Comparison of ENCODE assay signal across 8 cellular contexts in the genomic region with DNA sequence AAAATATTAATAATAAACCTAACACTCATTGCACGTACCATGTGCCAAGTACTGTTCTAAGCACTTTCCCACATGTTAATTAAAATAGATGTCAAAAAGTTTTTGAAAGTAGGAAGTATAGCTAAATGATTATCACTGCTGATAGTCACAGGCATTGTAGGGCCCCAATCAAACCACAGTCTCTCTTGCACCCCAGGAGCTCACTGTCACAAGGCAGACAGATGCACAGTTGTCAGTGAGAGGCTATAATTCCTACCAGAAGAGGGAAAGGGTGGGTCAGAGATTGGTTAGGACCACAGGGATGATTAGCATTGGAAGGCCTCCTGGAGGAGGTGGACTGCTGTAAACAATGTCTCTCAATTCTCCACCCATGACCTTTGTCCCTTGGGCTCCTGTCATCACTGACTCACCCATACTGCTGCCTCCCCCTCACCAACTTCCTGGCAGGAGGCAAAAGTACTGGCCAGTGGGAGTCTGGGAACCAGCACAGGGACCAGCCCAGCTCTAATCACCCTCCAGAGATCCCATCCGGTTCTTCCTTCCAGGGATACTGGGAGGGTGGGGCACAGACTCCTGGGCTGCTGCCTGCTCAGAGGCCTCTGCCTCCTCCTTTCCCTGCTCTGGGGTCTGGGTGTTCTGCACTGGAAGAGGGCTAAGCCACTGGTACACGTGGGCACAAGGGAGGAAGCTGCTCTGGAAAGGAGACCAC. TPM values are rescaled to one million over a fixed set of nuclear protein-coding genes. Genes with fewer than 3 reads are reported as not detected.
A peak's percentile ranks its signal among the peaks of the same experiment; 100 is the strongest.
DNase-seq lines count a peak whose midpoint lies in the region; ATAC-seq and TF ChIP-seq lines count a peak whose summit lies in the region.

No MANE protein-coding gene starts in this region.

- DNase-seq in CD8-positive, alpha-beta memory T cell = no peak
- DNase-seq in HL-60 (ENCODE audit: low read depth in 1 of 2, low spot score in 1 of 2) (peak; percentile 17 to 85), activated B cell treated with CpG ODN at 0.5 μM for 24 hours (peak; percentile 25), fibroblast of villous mesenchyme (ENCODE audit: low read depth) (peak; percentile 97), osteocyte (ENCODE audit: extremely low spot score, unreplicated experiment) (no peak), ecto neural progenitor cell (ENCODE audit: low spot score) (no peak), NCI-H2081 (lab: John Stamatoyannopoulos, UW) (no peak)
- DNase-seq in NK-92 treated with Interleukin-12 subunit alpha and Interleukin-12 subunit beta, amount 100 ng/mL, for 24 hours (lab: John Stamatoyannopoulos, UW) = no peak

- no peaks in the 10 kb centered on the region for H3K36me3 ChIP-seq in CD8-positive, alpha-beta memory T cell (ENCODE audit: insufficient read depth, low read length)

- H3K9me3 ChIP-seq in CD8-positive, alpha-beta memory T cell (ENCODE audit: low read length) = no peaks in the 10 kb centered on the region

- H3K27ac ChIP-seq in CD8-positive, alpha-beta memory T cell (ENCODE audit: low read depth, low read length) = peak overlapping the region; percentile 96
- H3K27ac ChIP-seq in HL-60 (replicated peaks) = peak overlapping the region; percentile 95

- no peaks in the 10 kb centered on the region for H3K27me3 Mint-ChIP-seq in CD8-positive, alpha-beta memory T cell
- H3K27me3 Mint-ChIP-seq in activated B cell treated with CpG ODN at 0.5 μM for 24 hours (no peaks in the 10 kb centered on the region), osteocyte (ENCODE audit: unreplicated experiment) (no peaks in the 10 kb centered on the region)

- H3K27ac Mint-ChIP-seq in CD8-positive, alpha-beta memory T cell = peak overlapping the region; percentile 94 to 99 (median 98)
- H3K27ac Mint-ChIP-seq in activated B cell treated with CpG ODN at 0.5 μM for 24 hours (peak overlapping the region; percentile 99), osteocyte (ENCODE audit: unreplicated experiment) (peak overlapping the region; percentile 99)

- H3K4me1 ChIP-seq in CD8-positive, alpha-beta memory T cell (ENCODE audit: insufficient read depth, low read length) = peaks cover 50% of the 10 kb centered on the region

- H3K4me3 ChIP-seq in CD8-positive, alpha-beta memory T cell (ENCODE audit: low read length) = peak overlapping the region; percentile 96
- H3K4me3 ChIP-seq in HL-60 (replicated peaks; ENCODE audit: insufficient read depth, low read length) = peak overlapping the region; percentile 34; the same call in 1 of the 2 replicates
- peak overlapping the region; percentile 90 for H3K4me3 ChIP-seq in fibroblast of villous mesenchyme (ENCODE audit: low read depth, low read length)

- intact Hi-C loops in activated B cell treated with CpG ODN at 0.5 μM for 24 hours (cut with micrococcal nuclease) = loop anchor here (5.0 to 10.0 kb wide), 5 partner anchors 67 to 360 kb away; a partner anchor contains a TSS

- TF ChIP-seq CTCF in HL-60 (IDR thresholded peaks at IDR 0.05; ENCODE audit: insufficient read depth, low read length) (no peak), activated B cell treated with CpG ODN at 0.5 μM for 24 hours (IDR thresholded peaks at IDR 0.05) (no peak), fibroblast of villous mesenchyme (IDR thresholded peaks at IDR 0.05; ENCODE audit: insufficient read depth, low read depth, low read length) (peak; percentile 38), osteocyte (IDR thresholded peaks at IDR 0.05) (peak; percentile 33)

- H3K27me3 ChIP-seq in CD8-positive, alpha-beta memory T cell (ENCODE audit: insufficient read depth, low read length, poor library complexity, severe bottlenecking) = no peaks in the 10 kb centered on the region
- no peaks in the 10 kb centered on the region for H3K27me3 ChIP-seq in HL-60 (ENCODE audit: insufficient read depth, poor library complexity, severe bottlenecking)

- ATAC-seq in activated B cell treated with CpG ODN at 0.5 μM for 24 hours (ENCODE audit: low read depth) = peak; percentile 1

- H3K4me1 Mint-ChIP-seq in CD8-positive, alpha-beta memory T cell = peaks cover 33 to 60% (median 45%) of the 10 kb centered on the region in 3 donors
- H3K4me1 Mint-ChIP-seq in activated B cell treated with CpG ODN at 0.5 μM for 24 hours (peaks cover 85% of the 10 kb centered on the region), osteocyte (ENCODE audit: unreplicated experiment) (peaks cover 67% of the 10 kb centered on the region)

- POLR2A ChIA-PET in CD8-positive, alpha-beta memory T cell (lab: Charles Lee) = interaction anchor here (1.7 to 4.1 kb wide), 11 partner anchors 10 to 83 kb away, joined by 5 to 51 read pairs (median 14); a partner anchor contains a TSS
- POLR2A ChIA-PET in activated B cell treated with CpG ODN at 0.5 μM for 24 hours (lab: Charles Lee) = interaction anchor here (0.6 to 26.3 kb wide), 35 partner anchors 8 to 1005 kb away, joined by 3 to 1307 read pairs (median 8); a partner anchor contains a TSS

- CTCF ChIA-PET in CD8-positive, alpha-beta memory T cell (lab: Charles Lee) = interaction anchor here (0.7 to 19.6 kb wide), 8 partner anchors 8 to 102 kb away, joined by 3 to 860 read pairs (median 12); a partner anchor contains a TSS
- CTCF ChIA-PET in activated B cell treated with CpG ODN at 0.5 μM for 24 hours (lab: Charles Lee) = interaction anchor here (0.6 to 10.1 kb wide), 8 partner anchors 9 to 92 kb away, joined by 3 to 735 read pairs (median 8); a partner anchor contains a TSS

- H3K36me3 Mint-ChIP-seq in CD8-positive, alpha-beta memory T cell = peaks cover 0 to 12% (median 0%) of the 10 kb centered on the region in 3 donors
- H3K36me3 Mint-ChIP-seq in activated B cell treated with CpG ODN at 0.5 μM for 24 hours (ENCODE audit: low read depth) = peaks cover 16% of the 10 kb centered on the region
- H3K36me3 Mint-ChIP-seq in osteocyte (ENCODE audit: unreplicated experiment) = no peaks in the 10 kb centered on the region

- H3K9me3 Mint-ChIP-seq in CD8-positive, alpha-beta memory T cell = no peaks in the 10 kb centered on the region
- H3K9me3 Mint-ChIP-seq in activated B cell treated with CpG ODN at 0.5 μM for 24 hours (no peaks in the 10 kb centered on the region), osteocyte (ENCODE audit: unreplicated experiment) (no peaks in the 10 kb centered on the region)

- H3K4me3 Mint-ChIP-seq in CD8-positive, alpha-beta memory T cell = peak overlapping the region; percentile 92 to 98 (median 95)
- H3K4me3 Mint-ChIP-seq in activated B cell treated with CpG ODN at 0.5 μM for 24 hours = peak overlapping the region; percentile 95
- peak overlapping the region; percentile 97 for H3K4me3 Mint-ChIP-seq in osteocyte (ENCODE audit: unreplicated experiment)

RNA-seq across cellular contexts. Expression of a gene that starts 1.1 kb away (rescaled TPM):
- 10 to 100 TPM; 32.3 to 37.8 TPM for total RNA-seq in CD8-positive, alpha-beta memory T cell
- polyA plus RNA-seq in CD8-positive, alpha-beta memory T cell = 91.2 TPM
- 166 and 169 TPM in 2 replicates for total RNA-seq in activated B cell treated with CpG ODN at 0.5 μM for 24 hours
- 43.2 and 68.9 TPM in 2 replicates for total RNA-seq in fibroblast of villous mesenchyme
- 53.2 and 64.0 TPM in 2 replicates for total RNA-seq in osteocyte

RNA-seq across cellular contexts. Expression of a gene that starts 18.9 kb away (rescaled TPM):
- 1 to 10 TPM; 3.5 to 4.2 TPM for total RNA-seq in CD8-positive, alpha-beta memory T cell
- polyA plus RNA-seq in CD8-positive, alpha-beta memory T cell = 4.6 TPM
- total RNA-seq in activated B cell treated with CpG ODN at 0.5 μM for 24 hours (28.2 and 30.7 TPM in 2 replicates), fibroblast of villous mesenchyme (3.5 and 4.7 TPM in 2 replicates), osteocyte (7.2 and 7.8 TPM in 2 replicates)

RNA-seq across cellular contexts. Expression of a gene that starts 37.3 kb away (rescaled TPM):
- 10 to 100 TPM; 36.8 to 38.8 TPM for total RNA-seq in CD8-positive, alpha-beta memory T cell
- 9.4 TPM for polyA plus RNA-seq in CD8-positive, alpha-beta memory T cell
- total RNA-seq in activated B cell treated with CpG ODN at 0.5 μM for 24 hours = 30.4 and 35.2 TPM in 2 replicates
- total RNA-seq in fibroblast of villous mesenchyme = 4.3 and 6.4 TPM in 2 replicates
- total RNA-seq in osteocyte = 18.5 TPM in 2 replicates

RNA-seq across cellular contexts. Expression of a gene that starts 47.2 kb away (rescaled TPM):
- 100 to 1,000 TPM; 338 to 357 TPM for total RNA-seq in CD8-positive, alpha-beta memory T cell
- polyA plus RNA-seq in CD8-positive, alpha-beta memory T cell = 564 TPM
- 349 and 354 TPM in 2 replicates for total RNA-seq in activated B cell treated with CpG ODN at 0.5 μM for 24 hours
- total RNA-seq in fibroblast of villous mesenchyme = 172 and 202 TPM in 2 replicates
- 132 and 140 TPM in 2 replicates for total RNA-seq in osteocyte

RNA-seq across cellular contexts. Expression of a gene that starts 49.4 kb away (rescaled TPM):
- total RNA-seq in CD8-positive, alpha-beta memory T cell = 100 to 1,000 TPM; 102 to 105 TPM
- polyA plus RNA-seq in CD8-positive, alpha-beta memory T cell = 331 TPM
- total RNA-seq in activated B cell treated with CpG ODN at 0.5 μM for 24 hours = 158 and 163 TPM in 2 replicates
- total RNA-seq in fibroblast of villous mesenchyme = not detected in 2 replicates
- total RNA-seq in osteocyte = not detected in 2 replicates

Comparison
In these comparisons a context has a peak if more than half of its experiments do, and no peak if none do; other contexts are left out.
1. DNase-seq: peak in HL-60 (2 of 2), activated B cell treated with CpG ODN at 0.5 μM for 24 hours (single experiment) and fibroblast of villous mesenchyme (single experiment); none in CD8-positive, alpha-beta memory T cell (0 of 5), osteocyte (single experiment), ecto neural progenitor cell (single experiment), NCI-H2081 (0 of 2) and NK-92 treated with Interleukin-12 subunit alpha and Interleukin-12 subunit beta, amount 100 ng/mL, for 24 hours (single experiment).
2. H3K4me3 ChIP-seq: peak in every context shown above with its lines; median percentile 96 in CD8-positive, alpha-beta memory T cell; 90 in fibroblast of villous mesenchyme; 34 in HL-60.
3. CTCF ChIP-seq: peak in fibroblast of villous mesenchyme (single experiment) and osteocyte (single experiment); none in HL-60 (single experiment) and activated B cell treated with CpG ODN at 0.5 μM for 24 hours (single experiment).
4. Peak in every context shown above with its lines, with median percentiles within 50 percentile points of each other: H3K27ac Mint-ChIP-seq and H3K4me3 Mint-ChIP-seq.